ENCODE assay signal across 29 cellular contexts in genomic region chr5:105057893-105058292, GRCh38.
"Had no signal": no experiment of that assay in that cellular context is flagged by ENCODE, and none has a peak within 500 bp of the region (broad histone marks: within the 10 kb centered on the region; RNA-seq: fewer than 3 reads in every experiment).

No MANE protein-coding gene starts in this region.

- H3K4me1 Mint-ChIP-seq: stimulated activated effector memory CD8-positive, alpha-beta T cell treated with anti-CD3 and anti-CD28 coated beads, Interleukin-12 subunit alpha, Interleukin-12 subunit beta, amount 100 ng/mL, for 72 hours; stimulated activated memory B cell treated with anti-CD40 and anti-IgM and Interleukin-4, amounts not matched to agents 10 μg/mL and 1 μg/mL and 100 μg/mL, for 72 hours; stimulated activated naive B cell treated with anti-CD40 and anti-IgM and Interleukin-4, amounts not matched to agents 10 μg/mL and 1 μg/mL and 100 μg/mL, for 72 hours; stimulated activated naive CD8-positive, alpha-beta T cell treated with anti-CD3 and anti-CD28 coated beads, Interleukin-15, amount 100 ng/mL, for 72 hours had no signal

- H3K27ac ChIP-seq: stomach, suprapubic skin, testis, thoracic aorta, thyroid gland, tibial artery, tibial nerve, transverse colon, upper lobe of left lung, upper lobe of right lung, uterus, vagina had no signal

- H3K4me1 ChIP-seq: stomach, suprapubic skin, testis, thyroid gland, tibial artery, tibial nerve, transverse colon, upper lobe of left lung, upper lobe of right lung, uterus, vagina had no signal

- FAIRE-seq: urothelium cell line had no signal

- H3K4me3 ChIP-seq: stomach, suprapubic skin, testis, thoracic aorta, thyroid gland, tibial artery, tibial nerve, transverse colon, upper lobe of left lung, upper lobe of right lung, uterus, vagina had no signal

- H3K36me3 Mint-ChIP-seq: stimulated activated effector memory CD8-positive, alpha-beta T cell treated with anti-CD3 and anti-CD28 coated beads, Interleukin-12 subunit alpha, Interleukin-12 subunit beta, amount 100 ng/mL, for 72 hours; stimulated activated memory B cell treated with anti-CD40 and anti-IgM and Interleukin-4, amounts not matched to agents 10 μg/mL and 1 μg/mL and 100 μg/mL, for 72 hours; stimulated activated naive B cell treated with anti-CD40 and anti-IgM and Interleukin-4, amounts not matched to agents 10 μg/mL and 1 μg/mL and 100 μg/mL, for 72 hours; type B pancreatic cell had no signal

- H3K4me3 Mint-ChIP-seq: stimulated activated effector memory CD8-positive, alpha-beta T cell treated with anti-CD3 and anti-CD28 coated beads, Interleukin-12 subunit alpha, Interleukin-12 subunit beta, amount 100 ng/mL, for 72 hours; stimulated activated memory B cell treated with anti-CD40 and anti-IgM and Interleukin-4, amounts not matched to agents 10 μg/mL and 1 μg/mL and 100 μg/mL, for 72 hours; stimulated activated naive B cell treated with anti-CD40 and anti-IgM and Interleukin-4, amounts not matched to agents 10 μg/mL and 1 μg/mL and 100 μg/mL, for 72 hours; stimulated activated naive CD8-positive, alpha-beta T cell treated with anti-CD3 and anti-CD28 coated beads, Interleukin-15, amount 100 ng/mL, for 72 hours; stimulated activated naive CD8-positive, alpha-beta T cell treated with anti-CD3 and anti-CD28 coated beads, Interleukin-15, Interleukin-2, amounts not matched to agents 100 ng/mL and 50 ng/mL, for 24 hours; type B pancreatic cell had no signal

- ATAC-seq: stimulated activated effector memory CD8-positive, alpha-beta T cell treated with anti-CD3 and anti-CD28 coated beads, Interleukin-12 subunit alpha, Interleukin-12 subunit beta, amount 100 ng/mL, for 72 hours; stimulated activated memory B cell treated with anti-CD40 and anti-IgM and Interleukin-4, amounts not matched to agents 10 μg/mL and 1 μg/mL and 100 μg/mL, for 72 hours; stimulated activated naive B cell treated with anti-CD40 and anti-IgM and Interleukin-4, amounts not matched to agents 10 μg/mL and 1 μg/mL and 100 μg/mL, for 72 hours; stimulated activated naive CD8-positive, alpha-beta T cell treated with anti-CD3 and anti-CD28 coated beads, Interleukin-15, amount 100 ng/mL, for 72 hours; stimulated activated naive CD8-positive, alpha-beta T cell treated with anti-CD3 and anti-CD28 coated beads, Interleukin-15, Interleukin-2, amounts not matched to agents 100 U/mL and 50 U/mL, for 24 hours had no signal

- H3K27ac Mint-ChIP-seq: stimulated activated effector memory CD8-positive, alpha-beta T cell treated with anti-CD3 and anti-CD28 coated beads, Interleukin-12 subunit alpha, Interleukin-12 subunit beta, amount 100 ng/mL, for 72 hours; stimulated activated memory B cell treated with anti-CD40 and anti-IgM and Interleukin-4, amounts not matched to agents 10 μg/mL and 1 μg/mL and 100 μg/mL, for 72 hours; stimulated activated naive B cell treated with anti-CD40 and anti-IgM and Interleukin-4, amounts not matched to agents 10 μg/mL and 1 μg/mL and 100 μg/mL, for 72 hours; stimulated activated naive CD8-positive, alpha-beta T cell treated with anti-CD3 and anti-CD28 coated beads, Interleukin-15, amount 100 ng/mL, for 72 hours; stimulated activated naive CD8-positive, alpha-beta T cell treated with anti-CD3 and anti-CD28 coated beads, Interleukin-15, Interleukin-2, amounts not matched to agents 100 ng/mL and 50 ng/mL, for 24 hours; type B pancreatic cell had no signal

- H3K9me3 ChIP-seq: testis, thoracic aorta, thyroid gland, tibial artery, transverse colon, upper lobe of right lung, uterus, vagina had no signal

- H3K27me3 ChIP-seq: stomach, suprapubic skin, testis, thyroid gland, tibial artery, tibial nerve, transverse colon, upper lobe of left lung, upper lobe of right lung, uterus, vagina had no signal

- DNase-seq: stimulated activated CD4-positive, alpha-beta T cell treated with anti-CD3 and anti-CD28 coated beads, Interleukin-2, amount 100 ng/mL, for 48 hours; stimulated activated CD4-positive, alpha-beta T cell treated with anti-CD3 and anti-CD28 coated beads, Interleukin-4, amount 100 ng/mL, for 1 hour; stimulated activated CD4-positive, alpha-beta T cell treated with anti-CD3 and anti-CD28 coated beads, Interleukin-4, amount 100 ng/mL, for 24 hours; stimulated activated CD4-positive, alpha-beta T cell treated with anti-CD3 and anti-CD28 coated beads, Interleukin-4, amount 100 ng/mL, for 4 hours; stimulated activated CD8-positive, alpha-beta memory T cell treated with anti-CD3 and anti-CD28 coated beads, Interleukin-4, amount 100 ng/mL, for 48 hours; stimulated activated naive B cell treated with anti-CD40 and anti-IgM and Interleukin-4, amounts not matched to agents 10 μg/mL and 1 μg/mL and 100 μg/mL, for 72 hours; stimulated activated naive CD4-positive, alpha-beta T cell; stimulated activated naive CD4-positive, alpha-beta T cell treated with Interleukin-2 at 50 U/mL for 16 hours; stimulated activated naive CD8-positive, alpha-beta T cell treated with anti-CD3 and anti-CD28 coated beads, Interleukin-15, amount 100 ng/mL, for 72 hours; stimulated activated naive CD8-positive, alpha-beta T cell treated with anti-CD3 and anti-CD28 coated beads, Interleukin-15, Interleukin-2, amounts not matched to agents 100 U/mL and 50 U/mL, for 24 hours; stomach; substantia nigra; testis; thyroid gland; tibial artery; transverse colon; trophoblast cell; upper lobe of right lung; uterus had no signal

- H3K36me3 ChIP-seq: stomach, suprapubic skin, thoracic aorta, thyroid gland, tibial artery, tibial nerve, transverse colon, upper lobe of left lung, upper lobe of right lung, uterus, vagina had no signal

- H3K9me3 Mint-ChIP-seq: stimulated activated memory B cell treated with anti-CD40 and anti-IgM and Interleukin-4, amounts not matched to agents 10 μg/mL and 1 μg/mL and 100 μg/mL, for 72 hours had no signal

- H3K27me3 Mint-ChIP-seq: stimulated activated memory B cell treated with anti-CD40 and anti-IgM and Interleukin-4, amounts not matched to agents 10 μg/mL and 1 μg/mL and 100 μg/mL, for 72 hours; stimulated activated naive B cell treated with anti-CD40 and anti-IgM and Interleukin-4, amounts not matched to agents 10 μg/mL and 1 μg/mL and 100 μg/mL, for 72 hours; stimulated activated naive CD8-positive, alpha-beta T cell treated with anti-CD3 and anti-CD28 coated beads, Interleukin-15, amount 100 ng/mL, for 72 hours; stimulated activated naive CD8-positive, alpha-beta T cell treated with anti-CD3 and anti-CD28 coated beads, Interleukin-15, Interleukin-2, amounts not matched to agents 100 ng/mL and 50 ng/mL, for 24 hours; type B pancreatic cell had no signal
